Comparison of ENCODE assay signal across 9 cellular contexts in the genomic region with DNA sequence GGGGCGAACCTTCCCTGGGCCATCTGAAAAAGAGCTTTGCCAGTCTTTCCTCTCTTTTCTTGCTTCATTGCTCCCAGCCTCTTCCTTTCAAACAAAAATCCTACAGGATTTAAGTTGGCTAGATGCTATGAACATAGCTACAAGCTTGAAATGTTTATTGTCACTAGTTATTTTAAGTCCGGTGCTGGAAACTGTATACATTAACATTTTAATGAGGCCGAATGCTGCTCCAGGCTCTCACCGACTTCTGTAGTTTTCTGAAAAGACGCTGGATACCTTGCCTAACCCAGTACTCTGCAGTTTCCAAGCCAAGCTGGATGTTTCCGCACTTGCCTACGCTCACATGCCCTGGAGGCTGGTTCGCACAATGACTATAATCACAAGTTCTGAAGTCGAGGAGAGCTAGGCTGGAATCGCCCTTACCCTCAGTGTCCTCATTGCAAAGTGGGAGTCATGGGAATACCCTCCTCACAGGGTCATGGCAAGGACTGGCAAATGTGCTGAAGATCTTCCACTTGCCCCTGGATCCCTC. TPM values are rescaled to one million over a fixed set of nuclear protein-coding genes. Genes with fewer than 3 reads are reported as not detected.
DNase-seq lines count a peak whose midpoint lies in the region; ATAC-seq and TF ChIP-seq lines count a peak whose summit lies in the region.
"Had no signal": no experiment of that assay in that cellular context is flagged by ENCODE, and none has a peak within 500 bp of the region (broad histone marks: within the 10 kb centered on the region; RNA-seq: fewer than 3 reads in every experiment).

No MANE protein-coding gene starts in this region.

- H3K4me2 ChIP-seq in IMR-90 (ENCODE audit: low read depth, low read length): peak overlapping the region; percentile 87

- DNase-seq in IMR-90 (peak; percentile 65), astrocyte of the spinal cord (ENCODE audit: low read depth, low spot score) (peak; percentile 65), kidney tubule cell (ENCODE audit: low spot score) (peak; percentile 59)
- no peak for DNase-seq in stimulated activated CD4-positive, alpha-beta T cell treated with anti-CD3 and anti-CD28 coated beads, Interleukin-4, amount 100 ng/mL, for 4 hours
- no peak for DNase-seq in NK-92 treated with Interleukin-12 subunit alpha and Interleukin-12 subunit beta, amount 100 ng/mL, for 24 hours (lab: John Stamatoyannopoulos, UW)
- DNase-seq in stimulated activated naive CD8-positive, alpha-beta T cell treated with anti-CD3 and anti-CD28 coated beads, Interleukin-15, Interleukin-2, amounts not matched to agents 100 U/mL and 50 U/mL, for 24 hours: no peak
- DNase-seq: Kasumi-1 had no signal

- no TSS peak for BruUV-seq in IMR-90 (replicated peaks; lab: Mats Ljungman, UMichigan)

- H2BK15ac ChIP-seq in IMR-90 (ENCODE audit: low read depth, low read length): peak overlapping the region; percentile 98

- H3K36me3 ChIP-seq in IMR-90 (ENCODE audit: control insufficient read depth, insufficient read depth, low read length) (no peaks in the 10 kb centered on the region), subcutaneous abdominal adipose tissue (ENCODE audit: control insufficient read depth in 5 of 5, insufficient read depth in 5 of 5, low read length in 5 of 5) (peaks cover 0 to under 1% (median 0%) of the 10 kb centered on the region in 5 donors)

- peak overlapping the region; percentile 99 for H3K14ac ChIP-seq in IMR-90 (replicated peaks; ENCODE audit: low read depth, low read length)

- H3K9me3 ChIP-seq in IMR-90 (ENCODE audit: control insufficient read depth, insufficient read depth, low read length) (no peaks in the 10 kb centered on the region), subcutaneous abdominal adipose tissue (ENCODE audit: control insufficient read depth in 5 of 5, low read length in 5 of 5) (no peaks in the 10 kb centered on the region)

- peak overlapping the region; percentile 100 for H2BK5ac ChIP-seq in IMR-90 (ENCODE audit: low read depth, low read length, poor library complexity, severe bottlenecking)

- H3K4ac ChIP-seq in IMR-90 (ENCODE audit: low read depth, low read length): peak overlapping the region; percentile 99

- dilution Hi-C loops in IMR-90 (cut with HindIII; ENCODE audit: low sequenced_read_pairs, unreplicated experiment): no loop called here

- H3K18ac ChIP-seq in IMR-90 (ENCODE audit: low read depth, low read length): peak overlapping the region; percentile 86

- peak; percentile 25 for ATAC-seq in IMR-90 (ENCODE audit: low read depth)
- ATAC-seq in GM21717 (IDR thresholded peaks at IDR 0.05; ENCODE audit: unreplicated experiment): no peak
- ATAC-seq in stimulated activated naive CD8-positive, alpha-beta T cell treated with anti-CD3 and anti-CD28 coated beads, Interleukin-15, Interleukin-2, amounts not matched to agents 100 U/mL and 50 U/mL, for 24 hours: no peak

- peak overlapping the region; percentile 98 for H3K27ac ChIP-seq in IMR-90 (ENCODE audit: insufficient read depth, low read length)
- peak overlapping the region; percentile 79 for H3K27ac ChIP-seq in subcutaneous abdominal adipose tissue (ENCODE audit: low read depth, low read length)

- H4K8ac ChIP-seq in IMR-90 (ENCODE audit: low read depth in 2 of 2, low read length in 2 of 2): peak overlapping the region; percentile 93 to 97

- in situ Hi-C loops in IMR-90 (cut with MboI; ENCODE audit: low sequenced_read_pairs) (no loop called here), astrocyte of the spinal cord (cut with HindIII; ENCODE audit: low sequenced_read_pairs) (no loop called here)

- peak overlapping the region; percentile 99 for H2AK5ac ChIP-seq in IMR-90 (ENCODE audit: low read depth, low read length)

- WGBS in IMR-90 (ENCODE audit: extremely low coverage in 2 of 2, insufficient read length in 1 of 2), 2 experiments: no CpG with 5 or more reads among the region's 10 CpGs

- H2AFZ ChIP-seq in IMR-90 (replicated peaks; ENCODE audit: low read length, poor library complexity): peak overlapping the region; percentile 60

- H4K91ac ChIP-seq in IMR-90 (ENCODE audit: insufficient read depth, low read depth, low read length): peak overlapping the region; percentile 99

- H3K27me3 ChIP-seq in IMR-90 (ENCODE audit: control insufficient read depth, insufficient read depth, low read length) (no peaks in the 10 kb centered on the region), subcutaneous abdominal adipose tissue (ENCODE audit: control insufficient read depth in 5 of 5, insufficient read depth in 4 of 5, low read length in 5 of 5) (no peaks in the 10 kb centered on the region)

- no peak for TF ChIP-seq CTCF in IMR-90 (conservative IDR thresholded peaks at IDR 0.05; ENCODE audit: low read depth, low read length)
- TF ChIP-seq CTCF in astrocyte of the spinal cord (IDR thresholded peaks at IDR 0.05; ENCODE audit: low read depth, low read length): no peak

- H2BK20ac ChIP-seq in IMR-90 (ENCODE audit: low read depth, low read length): peak overlapping the region; percentile 99

- H3K4me3 ChIP-seq in IMR-90 (ENCODE audit: insufficient read depth, low read depth, low read length) (peak overlapping the region; percentile 42), astrocyte of the spinal cord (ENCODE audit: low read depth, low read length) (peak overlapping the region; percentile 13), subcutaneous abdominal adipose tissue (ENCODE audit: low read depth in 1 of 5, low read length in 5 of 5) (no peak overlapping the region)

- peaks cover 37 to 78% of the 10 kb centered on the region in 2 experiments for H3K79me1 ChIP-seq in IMR-90 (ENCODE audit: low read depth in 1 of 2, low read length in 2 of 2)

- H3K9ac ChIP-seq in IMR-90 (ENCODE audit: low read depth, low read length): peak overlapping the region; percentile 94
- peak overlapping the region in 3 of 5 donors; percentile 35 to 53 (median 47) for H3K9ac ChIP-seq in subcutaneous abdominal adipose tissue (ENCODE audit: low read length in 5 of 5)

- POLR2A ChIA-PET in IMR-90 (lab: Charles Lee; ENCODE audit: unreplicated experiment): interaction anchor here (0.6 to 2.4 kb wide), 9 partner anchors 10 to 46 kb away, joined by 3 to 9 read pairs (median 5); a partner anchor contains a TSS

- H3K56ac ChIP-seq in IMR-90 (ENCODE audit: extremely low read depth, insufficient read depth, low read length): peak overlapping the region; percentile 99

- CTCF ChIA-PET in IMR-90 (lab: Yijun Ruan, JAX): interaction anchor here (0.5 to 2.7 kb wide), 6 partner anchors 11 to 296 kb away, joined by 3 to 7 read pairs (median 5); no protein-coding TSS in a partner anchor

- peak overlapping the region; percentile 77 for H4K5ac ChIP-seq in IMR-90 (ENCODE audit: low read depth, low read length)

- peaks cover 61% of the 10 kb centered on the region for H3K9me1 ChIP-seq in IMR-90 (ENCODE audit: insufficient read depth, low read length)

- H3K23ac ChIP-seq in IMR-90 (ENCODE audit: low read depth, low read length): peak overlapping the region; percentile 97

- H2BK120ac ChIP-seq in IMR-90 (ENCODE audit: low read depth, low read length): peak overlapping the region; percentile 100

- peak overlapping the region; percentile 100 for H2AK9ac ChIP-seq in IMR-90 (replicated peaks; ENCODE audit: low read depth, low read length, poor library complexity)

- peak; percentile 54 for TF ChIP-seq POLR2A in IMR-90 (IDR thresholded peaks at IDR 0.05; ENCODE audit: low read depth, low read length)

- TF ChIP-seq RAD21 in IMR-90 (IDR thresholded peaks at IDR 0.05; ENCODE audit: low read length): no peak

- no peaks in the 10 kb centered on the region; the same call in 1 of the 2 replicates for H4K20me1 ChIP-seq in IMR-90 (ENCODE audit: insufficient read depth, low read length)

- intact Hi-C loops in IMR-90 (cut with micrococcal nuclease): loop anchor here (5.0 kb wide), 1 partner anchor 34 kb away; no protein-coding TSS in a partner anchor

- H3K4me1 ChIP-seq in IMR-90 (ENCODE audit: control insufficient read depth, insufficient read depth, low read length) (peaks cover 61% of the 10 kb centered on the region), subcutaneous abdominal adipose tissue (ENCODE audit: control insufficient read depth in 5 of 5, insufficient read depth in 5 of 5, low read length in 5 of 5) (peaks cover 14 to 84% (median 57%) of the 10 kb centered on the region in 5 donors)

TF ChIP-seq in IMR-90, 13 proteins besides CTCF, POLR2A, EP300 and RAD21:
- TF ChIP-seq MAFK (IDR thresholded peaks at IDR 0.05; ENCODE audit: low read depth, low read length): no peak

RNA-seq across cellular contexts. Expression of a gene that starts 39.1 kb away (rescaled TPM):
- 23.8 and 26.7 TPM in 2 replicates for total RNA-seq in IMR-90 (2012; rRNA removed)
- 79.3 and 81.8 TPM in 2 replicates for polyA plus RNA-seq in IMR-90 (2012; rRNA removed)
- polyA plus RNA-seq in IMR-90 (2012; cell fraction: cytosol; rRNA removed): 49.1 and 65.1 TPM in 2 replicates
- polyA plus RNA-seq in IMR-90 (2012; cell fraction: nucleus; rRNA removed; ENCODE audit: low replicate concordance): 57.1 and 111 TPM in 2 replicates

Comparison
In these comparisons a context has a peak if more than half of its experiments do, and no peak if none do; other contexts are left out.
1. DNase-seq: peak in IMR-90 (single experiment), astrocyte of the spinal cord (single experiment) and kidney tubule cell (single experiment); none in stimulated activated CD4-positive, alpha-beta T cell treated with anti-CD3 and anti-CD28 coated beads, Interleukin-4, amount 100 ng/mL, for 4 hours (0 of 2), NK-92 treated with Interleukin-12 subunit alpha and Interleukin-12 subunit beta, amount 100 ng/mL, for 24 hours (single experiment) and stimulated activated naive CD8-positive, alpha-beta T cell treated with anti-CD3 and anti-CD28 coated beads, Interleukin-15, Interleukin-2, amounts not matched to agents 100 U/mL and 50 U/mL, for 24 hours (single experiment).
2. H3K4me3 ChIP-seq: peak in IMR-90 (single experiment) and astrocyte of the spinal cord (single experiment); none in subcutaneous abdominal adipose tissue (0 of 5).